Comparison of ENCODE assay signal across 14 cellular contexts in the genomic region with DNA sequence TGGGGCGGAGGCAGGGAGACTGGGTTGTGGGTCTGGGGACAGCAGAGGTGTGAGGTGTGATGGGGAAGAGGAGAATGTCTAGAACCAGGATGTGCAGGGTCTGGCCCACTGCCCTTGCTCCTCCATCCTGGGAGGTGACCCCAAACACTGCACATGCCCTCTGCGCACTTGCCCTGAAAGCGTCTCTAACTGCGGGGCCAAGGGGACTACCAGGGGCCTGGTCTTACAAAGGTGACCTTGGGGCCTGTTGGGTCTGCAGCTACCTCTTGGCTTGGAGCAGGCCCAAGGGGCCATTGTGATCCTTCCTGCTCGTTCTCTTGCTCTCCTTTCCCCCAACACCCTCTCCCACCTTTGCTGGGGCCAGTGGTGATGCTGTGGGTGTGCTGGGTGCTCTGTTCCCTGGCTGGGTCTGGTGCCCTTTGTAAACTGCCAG. TPM values are rescaled to one million over a fixed set of nuclear protein-coding genes. Genes with fewer than 3 reads are reported as not detected.
"Had no signal": no experiment of that assay in that cellular context is flagged by ENCODE, and none has a peak within 500 bp of the region (broad histone marks: within the 10 kb centered on the region; RNA-seq: fewer than 3 reads in every experiment).

No MANE protein-coding gene starts in this region.

- H3K36me3 Mint-ChIP-seq: activated naive CD8-positive, alpha-beta T cell treated with anti-CD3 and anti-CD28 coated beads, Interleukin-2, amount 10 ng/mL, durations not matched to agents 7 days and 5 days; stimulated activated naive B cell treated with anti-CD40 and anti-IgM and Interleukin-4, amounts not matched to agents 10 μg/mL and 1 μg/mL and 100 μg/mL, for 72 hours had no signal

- H3K4me1 Mint-ChIP-seq: activated naive CD8-positive, alpha-beta T cell treated with anti-CD3 and anti-CD28 coated beads, Interleukin-2, amount 10 ng/mL, durations not matched to agents 7 days and 5 days; stimulated activated naive B cell treated with anti-CD40 and anti-IgM and Interleukin-4, amounts not matched to agents 10 μg/mL and 1 μg/mL and 100 μg/mL, for 72 hours had no signal

- DNase-seq: activated CD4-positive, alpha-beta T cell treated with anti-CD3 and anti-CD28 coated beads, Interleukin-2, amount 50 U/mL, for 4 hours; activated naive CD8-positive, alpha-beta T cell treated with anti-CD3 and anti-CD28 coated beads, Interleukin-2, amount 10 ng/mL, durations not matched to agents 7 days and 5 days; activated T-cell treated with anti-CD3 and anti-CD28 coated beads for 4 hours; amygdala; foreskin melanocyte; glutamatergic neuron; hippocampal formation; mammary epithelial cell; SK-N-SH; stimulated activated CD4-positive, alpha-beta T cell treated with anti-CD3 and anti-CD28 coated beads, Interleukin-4, amount 100 ng/mL, for 4 hours; stimulated activated naive B cell treated with anti-CD40 and anti-IgM and Interleukin-4, amounts not matched to agents 10 μg/mL and 1 μg/mL and 100 μg/mL, for 72 hours; substantia nigra had no signal

- H3K9me3 Mint-ChIP-seq: activated naive CD8-positive, alpha-beta T cell treated with anti-CD3 and anti-CD28 coated beads, Interleukin-2, amount 10 ng/mL, durations not matched to agents 7 days and 5 days; stimulated activated naive B cell treated with anti-CD40 and anti-IgM and Interleukin-4, amounts not matched to agents 10 μg/mL and 1 μg/mL and 100 μg/mL, for 72 hours; T-helper 2 cell treated with Interferon-gamma antibody and Interleukin-4, amounts not matched to agents 5 μg/mL and 100 μg/mL, for 36 hours had no signal

- H3K4me3 Mint-ChIP-seq: activated naive CD8-positive, alpha-beta T cell treated with anti-CD3 and anti-CD28 coated beads, Interleukin-2, amount 10 ng/mL, durations not matched to agents 7 days and 5 days; stimulated activated naive B cell treated with anti-CD40 and anti-IgM and Interleukin-4, amounts not matched to agents 10 μg/mL and 1 μg/mL and 100 μg/mL, for 72 hours; T-helper 2 cell treated with Interferon-gamma antibody and Interleukin-4, amounts not matched to agents 5 μg/mL and 100 μg/mL, for 36 hours had no signal

- H3K27ac Mint-ChIP-seq: activated naive CD8-positive, alpha-beta T cell treated with anti-CD3 and anti-CD28 coated beads, Interleukin-2, amount 10 ng/mL, durations not matched to agents 7 days and 5 days; stimulated activated naive B cell treated with anti-CD40 and anti-IgM and Interleukin-4, amounts not matched to agents 10 μg/mL and 1 μg/mL and 100 μg/mL, for 72 hours; T-helper 2 cell treated with Interferon-gamma antibody and Interleukin-4, amounts not matched to agents 5 μg/mL and 100 μg/mL, for 36 hours had no signal

RNA-seq across cellular contexts. Expression of gene KCNIP3, which starts 57.3 kb away (rescaled TPM):
- total RNA-seq: activated naive CD8-positive, alpha-beta T cell treated with anti-CD3 and anti-CD28 coated beads, Interleukin-2, amount 10 ng/mL, durations not matched to agents 7 days and 5 days; mononuclear cell had no signal
